ENCODE assay signal across 11 cellular contexts in the genomic region with DNA sequence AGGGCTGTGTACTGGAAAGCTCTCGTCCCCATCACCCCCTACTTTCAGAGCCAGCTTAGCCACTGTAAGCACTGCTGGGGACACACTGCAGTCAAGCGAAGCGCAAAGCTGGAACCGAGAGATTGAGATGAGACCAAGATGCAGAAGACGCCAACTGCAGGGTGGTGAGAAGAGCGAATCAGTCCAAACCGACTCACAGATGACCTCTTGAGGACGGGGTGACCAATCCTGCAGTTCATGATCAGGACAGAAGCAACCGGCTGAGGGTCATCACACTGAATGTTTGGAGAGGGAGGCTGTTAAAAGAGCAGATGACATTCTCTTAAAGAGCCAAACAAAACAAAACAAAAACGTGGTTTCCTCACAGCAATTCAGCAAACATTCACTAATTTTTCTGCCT. TPM values are rescaled to one million over a fixed set of nuclear protein-coding genes. Genes with fewer than 3 reads are reported as not detected.
DNase-seq lines count a peak whose midpoint lies in the region; ATAC-seq, FAIRE-seq and TF ChIP-seq lines count a peak whose summit lies in the region.
"Had no signal": no experiment of that assay in that cellular context is flagged by ENCODE, and none has a peak within 500 bp of the region (broad histone marks: within the 10 kb centered on the region; RNA-seq: fewer than 3 reads in every experiment).

No MANE protein-coding gene starts in this region.

- intact Hi-C loops in transverse colon (cut with DNase I; ENCODE audit: low total_unique reads), result loop anchor here (10.0 kb wide), 1 partner anchor 273 kb away; no protein-coding TSS in a partner anchor

- H3K36me3 Mint-ChIP-seq in T-helper 17 cell (ENCODE audit: low read depth), result no peaks in the 10 kb centered on the region
- H3K36me3 Mint-ChIP-seq: activated naive CD4-positive, alpha-beta T cell treated with anti-CD3 and anti-CD28 coated beads, Interleukin-2, amount 50 U/mL, for 24 hours had no signal

- peak; percentile 58 for FAIRE-seq in HTR-8/SVneo (lab: Jason Lieb, UNC)

- DNase-seq in HTR-8/SVneo (ENCODE audit: insufficient read length, low spot score) (no peak), fibroblast of gingiva (ENCODE audit: low read depth) (peak; percentile 26), transverse colon (peak; percentile 49), T-helper 17 cell (no peak), HuH-7.5 (ENCODE audit: low spot score) (no peak)
- no peak for DNase-seq in activated effector memory CD4-positive, alpha-beta T cell treated with anti-CD3 and anti-CD28 coated beads, Interleukin-2, amount 50 U/mL, for 16 hours
- DNase-seq: erythroblast; stimulated activated CD4-positive, alpha-beta T cell treated with anti-CD3 and anti-CD28 coated beads, Interleukin-4, amount 100 ng/mL, for 1 hour had no signal

- no peak for TF ChIP-seq EP300 in transverse colon (IDR thresholded peaks at IDR 0.05; ENCODE audit: low read depth)

- H3K9me3 ChIP-seq in transverse colon, result no peaks in the 10 kb centered on the region
- no peaks in the 10 kb centered on the region for H3K9me3 ChIP-seq in T-helper 17 cell (ENCODE audit: control insufficient read depth, low read length, poor library complexity, severe bottlenecking)

- TF ChIP-seq CTCF in transverse colon (IDR thresholded peaks at IDR 0.05), result no peak

- no peak for TF ChIP-seq POLR2A in transverse colon (IDR thresholded peaks at IDR 0.05)

- H3K4me1 Mint-ChIP-seq in T-helper 17 cell, result peaks cover 4% of the 10 kb centered on the region
- H3K4me1 Mint-ChIP-seq: activated naive CD4-positive, alpha-beta T cell treated with anti-CD3 and anti-CD28 coated beads, Interleukin-2, amount 50 U/mL, for 24 hours had no signal

- no peak overlapping the region for H3K27ac Mint-ChIP-seq in T-helper 17 cell
- H3K27ac Mint-ChIP-seq: activated naive CD4-positive, alpha-beta T cell treated with anti-CD3 and anti-CD28 coated beads, Interleukin-2, amount 50 U/mL, for 24 hours; T-helper 1 cell treated with Interleukin-12 subunit alpha and Interleukin-12 subunit beta and Interleukin-4 antibody, amounts not matched to agents 30 μg/mL and 1 μg/mL, for 36 hours had no signal

- peak; percentile 59 for ATAC-seq in GM19043 (IDR thresholded peaks at IDR 0.05; ENCODE audit: low read depth, unreplicated experiment)
- no peak for ATAC-seq in T-helper 17 cell

- WGBS in transverse colon (ENCODE audit: low coverage in 1 of 2), 2 donors, result 9 to 48% methylated on average over 4 to 10 of the region's 10 CpGs

- H3K4me3 Mint-ChIP-seq in T-helper 17 cell, result no peak overlapping the region
- H3K4me3 Mint-ChIP-seq: activated naive CD4-positive, alpha-beta T cell treated with anti-CD3 and anti-CD28 coated beads, Interleukin-2, amount 50 U/mL, for 24 hours; T-helper 1 cell treated with Interleukin-12 subunit alpha and Interleukin-12 subunit beta and Interleukin-4 antibody, amounts not matched to agents 30 μg/mL and 1 μg/mL, for 36 hours had no signal

- no peak overlapping the region for H3K4me3 ChIP-seq in transverse colon

- no peaks in the 10 kb centered on the region for H3K36me3 ChIP-seq in transverse colon

- H3K27me3 ChIP-seq in transverse colon, result no peaks in the 10 kb centered on the region

- in situ Hi-C loops in transverse colon (cut with MboI; ENCODE audit: low pct_ligation_motif_present in 1 of 4, low pct_unique_long_range_greater_than_20kb in 1 of 4, low sequenced_read_pairs in 3 of 4), result loop anchor here (10.0 to 25.0 kb wide), 2 partner anchors 93 to 105 kb away; a partner anchor contains a TSS

- no peaks in the 10 kb centered on the region for H3K27me3 Mint-ChIP-seq in T-helper 17 cell
- H3K27me3 Mint-ChIP-seq: activated naive CD4-positive, alpha-beta T cell treated with anti-CD3 and anti-CD28 coated beads, Interleukin-2, amount 50 U/mL, for 24 hours had no signal

- H3K4me1 ChIP-seq in transverse colon, result no peaks in the 10 kb centered on the region

- no peak overlapping the region for H3K27ac ChIP-seq in transverse colon

RNA-seq across cellular contexts. Expression of a gene that starts 8.5 kb away (rescaled TPM):
- total RNA-seq in transverse colon, result 1 to 10 TPM in 1 of 4 donors, under 1 TPM in 2, not detected in 1; 0.14 to 2.4 (median 0.64) TPM
- total RNA-seq in T-helper 17 cell, result under 1 TPM; 0.22 to 0.31 TPM

RNA-seq across cellular contexts. Expression of a gene that starts 36.2 kb away (rescaled TPM):
- total RNA-seq in transverse colon (10 to 100 TPM in 1 of 4 donors, 1 to 10 TPM in 1, under 1 TPM in 2; 0.68 to 11.4 (median 2.1) TPM), T-helper 17 cell (10 to 100 TPM; 21.8 to 34.2 TPM)

Comparison
In these comparisons a context has a peak if more than half of its experiments do, and no peak if none do; other contexts are left out.
1. DNase-seq: peak in fibroblast of gingiva (single experiment) and transverse colon (single experiment); none in HTR-8/SVneo (single experiment), T-helper 17 cell (0 of 3), HuH-7.5 (single experiment) and activated effector memory CD4-positive, alpha-beta T cell treated with anti-CD3 and anti-CD28 coated beads, Interleukin-2, amount 50 U/mL, for 16 hours (single experiment).